ENCODE assay signal across 9 cellular contexts in genomic region chr7:123687727-123688126, GRCh38. TPM values are rescaled to one million over a fixed set of nuclear protein-coding genes. Genes with fewer than 3 reads are reported as not detected.
"Had no signal": no experiment of that assay in that cellular context is flagged by ENCODE, and none has a peak within 500 bp of the region (broad histone marks: within the 10 kb centered on the region; RNA-seq: fewer than 3 reads in every experiment).

No MANE protein-coding gene starts in this region.

- H3K27ac ChIP-seq: HL-60, KMS-11 had no signal

- H3K27me3 Mint-ChIP-seq: IgD-negative memory B cell had no signal

- H3K9ac ChIP-seq: KMS-11 had no signal

- H3K27ac Mint-ChIP-seq: IgD-negative memory B cell had no signal

- H3K4me1 Mint-ChIP-seq: IgD-negative memory B cell had no signal

- FAIRE-seq: HTR-8/SVneo had no signal

- H3K4me2 ChIP-seq: KMS-11 had no signal

- DNase-seq: IMR-90, KBM-7, KG1 had no signal

- H3K9me3 Mint-ChIP-seq: IgD-negative memory B cell had no signal

- H3K4me3 Mint-ChIP-seq: IgD-negative memory B cell had no signal

RNA-seq across cellular contexts. Expression of gene LMOD2, which starts 32.1 kb away (rescaled TPM):
- total RNA-seq: HT-29, HT1080, IMR-90 had no signal
- polyA plus RNA-seq: IgD-negative memory B cell, IMR-90 had no signal
